1 cellular context compared by ENCODE assay signal in the genomic region with DNA sequence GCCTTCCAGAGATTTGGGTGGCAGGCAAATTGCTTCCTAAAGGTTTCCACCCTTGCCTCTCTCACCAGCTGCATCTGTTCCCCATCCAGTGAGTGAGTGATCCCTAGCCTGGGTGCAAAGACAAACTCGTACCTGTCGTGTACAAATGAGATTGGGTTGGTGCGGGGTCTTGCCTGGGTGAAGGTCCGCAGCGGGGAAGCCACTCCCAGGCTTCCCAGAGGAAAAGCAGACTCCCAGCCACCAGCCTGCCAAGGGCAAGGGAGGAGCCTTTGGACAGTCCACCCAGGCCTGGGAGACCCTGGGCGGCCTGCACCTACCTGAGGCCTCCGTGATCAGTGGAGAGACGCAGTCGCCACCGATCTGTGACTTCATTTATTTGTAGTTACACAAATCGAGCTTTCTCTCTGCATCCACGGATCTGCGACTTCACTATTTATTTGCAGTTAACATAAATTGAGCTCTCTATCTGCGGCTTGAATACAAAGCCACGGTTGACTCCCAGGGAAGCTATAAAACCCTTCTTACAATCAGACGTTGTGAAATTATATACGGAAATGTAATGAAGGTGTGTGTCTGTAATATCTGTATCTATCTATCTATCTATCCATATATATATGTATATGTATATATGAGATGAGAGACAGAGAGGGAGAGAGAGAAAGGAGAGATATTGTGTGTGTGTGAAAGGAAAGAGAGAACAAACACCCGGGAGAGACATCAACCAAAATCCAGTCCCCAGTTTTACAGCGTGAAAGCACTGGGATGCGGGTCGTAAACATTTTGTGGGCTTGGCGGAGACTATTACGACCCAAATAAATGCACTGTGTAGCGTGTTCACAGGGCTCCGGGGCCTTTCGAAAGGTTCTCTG.
A peak's percentile ranks its signal among the peaks of the same experiment; 100 is the strongest.
TF ChIP-seq lines count a peak whose summit lies in the region.

No MANE protein-coding gene starts in this region.

TF ChIP-seq in GM23338, 12 proteins besides CTCF, POLR2A, EP300 and RAD21 (continued from another document):
- TF ChIP-seq, protein P1, sequence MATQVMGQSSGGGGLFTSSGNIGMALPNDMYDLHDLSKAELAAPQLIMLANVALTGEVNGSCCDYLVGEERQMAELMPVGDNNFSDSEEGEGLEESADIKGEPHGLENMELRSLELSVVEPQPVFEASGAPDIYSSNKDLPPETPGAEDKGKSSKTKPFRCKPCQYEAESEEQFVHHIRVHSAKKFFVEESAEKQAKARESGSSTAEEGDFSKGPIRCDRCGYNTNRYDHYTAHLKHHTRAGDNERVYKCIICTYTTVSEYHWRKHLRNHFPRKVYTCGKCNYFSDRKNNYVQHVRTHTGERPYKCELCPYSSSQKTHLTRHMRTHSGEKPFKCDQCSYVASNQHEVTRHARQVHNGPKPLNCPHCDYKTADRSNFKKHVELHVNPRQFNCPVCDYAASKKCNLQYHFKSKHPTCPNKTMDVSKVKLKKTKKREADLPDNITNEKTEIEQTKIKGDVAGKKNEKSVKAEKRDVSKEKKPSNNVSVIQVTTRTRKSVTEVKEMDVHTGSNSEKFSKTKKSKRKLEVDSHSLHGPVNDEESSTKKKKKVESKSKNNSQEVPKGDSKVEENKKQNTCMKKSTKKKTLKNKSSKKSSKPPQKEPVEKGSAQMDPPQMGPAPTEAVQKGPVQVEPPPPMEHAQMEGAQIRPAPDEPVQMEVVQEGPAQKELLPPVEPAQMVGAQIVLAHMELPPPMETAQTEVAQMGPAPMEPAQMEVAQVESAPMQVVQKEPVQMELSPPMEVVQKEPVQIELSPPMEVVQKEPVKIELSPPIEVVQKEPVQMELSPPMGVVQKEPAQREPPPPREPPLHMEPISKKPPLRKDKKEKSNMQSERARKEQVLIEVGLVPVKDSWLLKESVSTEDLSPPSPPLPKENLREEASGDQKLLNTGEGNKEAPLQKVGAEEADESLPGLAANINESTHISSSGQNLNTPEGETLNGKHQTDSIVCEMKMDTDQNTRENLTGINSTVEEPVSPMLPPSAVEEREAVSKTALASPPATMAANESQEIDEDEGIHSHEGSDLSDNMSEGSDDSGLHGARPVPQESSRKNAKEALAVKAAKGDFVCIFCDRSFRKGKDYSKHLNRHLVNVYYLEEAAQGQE (IDR thresholded peaks at IDR 0.05; ENCODE audit: unreplicated experiment) = no peak
- TF ChIP-seq ZNF331 (CRISPR knock-in tag; IDR thresholded peaks at IDR 0.05; ENCODE audit: low read depth) (no peak), STAT1 (IDR thresholded peaks at IDR 0.05; ENCODE audit: unreplicated experiment) (no peak), JUNB (IDR thresholded peaks at IDR 0.05; ENCODE audit: unreplicated experiment) (no peak), CREB1 (CRISPR knock-in tag; IDR thresholded peaks at IDR 0.05; ENCODE audit: low read depth) (no peak), EZH2phosphoT487 (IDR thresholded peaks at IDR 0.05; ENCODE audit: unreplicated experiment) (peak; percentile 5)
- TF ChIP-seq, protein P2, sequence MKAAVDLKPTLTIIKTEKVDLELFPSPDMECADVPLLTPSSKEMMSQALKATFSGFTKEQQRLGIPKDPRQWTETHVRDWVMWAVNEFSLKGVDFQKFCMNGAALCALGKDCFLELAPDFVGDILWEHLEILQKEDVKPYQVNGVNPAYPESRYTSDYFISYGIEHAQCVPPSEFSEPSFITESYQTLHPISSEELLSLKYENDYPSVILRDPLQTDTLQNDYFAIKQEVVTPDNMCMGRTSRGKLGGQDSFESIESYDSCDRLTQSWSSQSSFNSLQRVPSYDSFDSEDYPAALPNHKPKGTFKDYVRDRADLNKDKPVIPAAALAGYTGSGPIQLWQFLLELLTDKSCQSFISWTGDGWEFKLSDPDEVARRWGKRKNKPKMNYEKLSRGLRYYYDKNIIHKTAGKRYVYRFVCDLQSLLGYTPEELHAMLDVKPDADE (IDR thresholded peaks at IDR 0.05) = no peak
- TF ChIP-seq, protein P3, sequence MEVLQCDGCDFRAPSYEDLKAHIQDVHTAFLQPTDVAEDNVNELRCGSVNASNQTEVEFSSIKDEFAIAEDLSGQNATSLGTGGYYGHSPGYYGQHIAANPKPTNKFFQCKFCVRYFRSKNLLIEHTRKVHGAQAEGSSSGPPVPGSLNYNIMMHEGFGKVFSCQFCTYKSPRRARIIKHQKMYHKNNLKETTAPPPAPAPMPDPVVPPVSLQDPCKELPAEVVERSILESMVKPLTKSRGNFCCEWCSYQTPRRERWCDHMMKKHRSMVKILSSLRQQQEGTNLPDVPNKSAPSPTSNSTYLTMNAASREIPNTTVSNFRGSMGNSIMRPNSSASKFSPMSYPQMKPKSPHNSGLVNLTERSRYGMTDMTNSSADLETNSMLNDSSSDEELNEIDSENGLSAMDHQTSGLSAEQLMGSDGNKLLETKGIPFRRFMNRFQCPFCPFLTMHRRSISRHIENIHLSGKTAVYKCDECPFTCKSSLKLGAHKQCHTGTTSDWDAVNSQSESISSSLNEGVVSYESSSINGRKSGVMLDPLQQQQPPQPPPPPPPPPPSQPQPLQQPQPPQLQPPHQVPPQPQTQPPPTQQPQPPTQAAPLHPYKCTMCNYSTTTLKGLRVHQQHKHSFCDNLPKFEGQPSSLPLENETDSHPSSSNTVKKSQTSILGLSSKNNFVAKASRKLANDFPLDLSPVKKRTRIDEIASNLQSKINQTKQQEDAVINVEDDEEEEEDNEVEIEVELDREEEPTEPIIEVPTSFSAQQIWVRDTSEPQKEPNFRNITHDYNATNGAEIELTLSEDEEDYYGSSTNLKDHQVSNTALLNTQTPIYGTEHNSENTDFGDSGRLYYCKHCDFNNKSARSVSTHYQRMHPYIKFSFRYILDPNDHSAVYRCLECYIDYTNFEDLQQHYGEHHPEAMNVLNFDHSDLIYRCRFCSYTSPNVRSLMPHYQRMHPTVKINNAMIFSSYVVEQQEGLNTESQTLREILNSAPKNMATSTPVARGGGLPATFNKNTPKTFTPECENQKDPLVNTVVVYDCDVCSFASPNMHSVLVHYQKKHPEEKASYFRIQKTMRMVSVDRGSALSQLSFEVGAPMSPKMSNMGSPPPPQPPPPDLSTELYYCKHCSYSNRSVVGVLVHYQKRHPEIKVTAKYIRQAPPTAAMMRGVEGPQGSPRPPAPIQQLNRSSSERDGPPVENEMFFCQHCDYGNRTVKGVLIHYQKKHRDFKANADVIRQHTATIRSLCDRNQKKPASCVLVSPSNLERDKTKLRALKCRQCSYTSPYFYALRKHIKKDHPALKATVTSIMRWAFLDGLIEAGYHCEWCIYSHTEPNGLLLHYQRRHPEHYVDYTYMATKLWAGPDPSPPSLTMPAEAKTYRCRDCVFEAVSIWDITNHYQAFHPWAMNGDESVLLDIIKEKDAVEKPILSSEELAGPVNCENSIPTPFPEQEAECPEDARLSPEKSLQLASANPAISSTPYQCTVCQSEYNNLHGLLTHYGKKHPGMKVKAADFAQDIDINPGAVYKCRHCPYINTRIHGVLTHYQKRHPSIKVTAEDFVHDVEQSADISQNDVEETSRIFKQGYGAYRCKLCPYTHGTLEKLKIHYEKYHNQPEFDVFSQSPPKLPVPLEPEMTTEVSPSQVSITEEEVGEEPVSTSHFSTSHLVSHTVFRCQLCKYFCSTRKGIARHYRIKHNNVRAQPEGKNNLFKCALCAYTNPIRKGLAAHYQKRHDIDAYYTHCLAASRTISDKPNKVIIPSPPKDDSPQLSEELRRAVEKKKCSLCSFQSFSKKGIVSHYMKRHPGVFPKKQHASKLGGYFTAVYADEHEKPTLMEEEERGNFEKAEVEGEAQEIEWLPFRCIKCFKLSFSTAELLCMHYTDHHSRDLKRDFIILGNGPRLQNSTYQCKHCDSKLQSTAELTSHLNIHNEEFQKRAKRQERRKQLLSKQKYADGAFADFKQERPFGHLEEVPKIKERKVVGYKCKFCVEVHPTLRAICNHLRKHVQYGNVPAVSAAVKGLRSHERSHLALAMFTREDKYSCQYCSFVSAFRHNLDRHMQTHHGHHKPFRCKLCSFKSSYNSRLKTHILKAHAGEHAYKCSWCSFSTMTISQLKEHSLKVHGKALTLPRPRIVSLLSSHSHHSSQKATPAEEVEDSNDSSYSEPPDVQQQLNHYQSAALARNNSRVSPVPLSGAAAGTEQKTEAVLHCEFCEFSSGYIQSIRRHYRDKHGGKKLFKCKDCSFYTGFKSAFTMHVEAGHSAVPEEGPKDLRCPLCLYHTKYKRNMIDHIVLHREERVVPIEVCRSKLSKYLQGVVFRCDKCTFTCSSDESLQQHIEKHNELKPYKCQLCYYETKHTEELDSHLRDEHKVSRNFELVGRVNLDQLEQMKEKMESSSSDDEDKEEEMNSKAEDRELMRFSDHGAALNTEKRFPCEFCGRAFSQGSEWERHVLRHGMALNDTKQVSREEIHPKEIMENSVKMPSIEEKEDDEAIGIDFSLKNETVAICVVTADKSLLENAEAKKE (CRISPR knock-in tag; IDR thresholded peaks at IDR 0.05) = no peak
